In the genomic region with DNA sequence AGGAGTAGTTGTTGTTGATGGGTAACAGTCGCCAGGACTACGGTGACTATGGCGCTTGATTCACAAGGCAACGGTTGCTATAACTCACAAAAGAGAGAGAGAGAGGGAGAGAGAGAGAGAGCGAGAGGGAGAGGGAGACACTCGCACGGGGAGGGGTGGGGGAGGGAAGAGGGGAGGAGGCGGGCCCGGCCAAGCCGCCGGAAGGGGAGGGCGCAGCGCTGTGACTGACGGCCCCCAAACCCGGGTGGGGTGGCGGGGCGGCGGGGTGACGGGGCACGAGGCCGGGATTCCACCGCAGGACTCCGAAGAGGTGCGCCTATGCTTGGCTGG, we compare ENCODE assay signal across 8 cellular contexts. TPM values are rescaled to one million over a fixed set of nuclear protein-coding genes. Genes with fewer than 3 reads are reported as not detected.
A peak's percentile ranks its signal among the peaks of the same experiment; 100 is the strongest.
DNase-seq lines count a peak whose midpoint lies in the region; ATAC-seq and TF ChIP-seq lines count a peak whose summit lies in the region.

A gene (minus strand): TSS at position 166 of the 330 bp plus-strand sequence. CDS start 130,413 bp downstream, outside the sequence.

- H3K27ac Mint-ChIP-seq in neural crest cell (ENCODE audit: unreplicated experiment) = peak within 1 kb of the TSS; percentile 100

- no TSS peak for BruUV-seq in HCT116 (replicated peaks; lab: Mats Ljungman, UMichigan)

- H2AFZ ChIP-seq in HCT116 (ENCODE audit: low read depth, low read length, poor library complexity, severe bottlenecking) = peak within 1 kb of the TSS; percentile 94
- H2AFZ ChIP-seq in MM.1S (ENCODE audit: low read length) = peak within 1 kb of the TSS; percentile 72

- H3K27me3 ChIP-seq in HCT116 (ENCODE audit: insufficient read depth, low read length) (no peaks in the 10 kb centered on the region), MM.1S (replicated peaks; ENCODE audit: insufficient read depth, low read length) (no peaks in the 10 kb centered on the region), stomach smooth muscle (ENCODE audit: control insufficient read depth in 1 of 2, insufficient read depth in 2 of 2, low read length in 2 of 2) (no peaks in the 10 kb centered on the region)

- TF ChIP-seq POLR2A in HCT116 (IDR thresholded peaks at IDR 0.05; ENCODE audit: borderline replicate concordance, extremely low read depth, insufficient read depth, insufficient read length) = no peak

- H3K9me2 ChIP-seq in HCT116 (ENCODE audit: insufficient read depth) = no peaks in the 10 kb centered on the region
- no peaks in the 10 kb centered on the region for H3K9me2 ChIP-seq in MM.1S (replicated peaks; ENCODE audit: insufficient read depth, low read length)

- no peak for TF ChIP-seq RAD21 in HCT116 (IDR thresholded peaks at IDR 0.05; ENCODE audit: low read depth)

- DNase-seq in EL (peak; percentile 95), HCT116 (ENCODE audit: low read depth, low spot score) (peak; percentile 84), MM.1S (peak; percentile 87), SHP77 treated with DMSO at 0.1 percent for 48 hours (lab: John Stamatoyannopoulos, UW) (peak; percentile 31), activated gamma-delta T cell treated with Interleukin-2 at 50 U/mL for 16 hours (peak; percentile 91), foreskin fibroblast (peak; percentile 95 to 97), neural crest cell (ENCODE audit: low read depth, low spot score) (peak; percentile 68)

- H3K9me3 Mint-ChIP-seq in neural crest cell = no peaks in the 10 kb centered on the region

- H3K4me3 Mint-ChIP-seq in neural crest cell = peak within 1 kb of the TSS; percentile 96

- POLR2A ChIA-PET in HCT116 (lab: Charles Lee) = interaction anchor here (1.2 to 1.7 kb wide), 3 partner anchors 10 to 30 kb away, joined by 3 to 8 read pairs (median 6); no protein-coding TSS in a partner anchor

- peaks cover 38% of the 10 kb centered on the region for H3F3A ChIP-seq in MM.1S (ENCODE audit: insufficient read depth, low read length)

- no peaks in the 10 kb centered on the region; a peak in 1 of 4 replicates for H3K36me3 ChIP-seq in HCT116 (ENCODE audit: control insufficient read depth in 1 of 2, insufficient read depth in 2 of 2, low read length in 2 of 2)
- H3K36me3 ChIP-seq in MM.1S (replicated peaks; ENCODE audit: insufficient read depth, low read length) = no peaks in the 10 kb centered on the region
- no peaks in the 10 kb centered on the region for H3K36me3 ChIP-seq in stomach smooth muscle (ENCODE audit: control insufficient read depth in 2 of 2, insufficient read depth in 2 of 2, low read length in 2 of 2)

- H3K4me1 Mint-ChIP-seq in neural crest cell = peaks cover 56% of the 10 kb centered on the region

- peaks cover 55% of the 10 kb centered on the region for H3K79me2 ChIP-seq in HCT116 (ENCODE audit: insufficient read depth, low read length)
- H3K79me2 ChIP-seq in MM.1S (ENCODE audit: low read length) = peaks cover 37% of the 10 kb centered on the region

- TF ChIP-seq CTCF in HCT116 (IDR thresholded peaks at IDR 0.05 in 2 of 3, conservative IDR thresholded peaks at IDR 0.05 in 1 of 3; ENCODE audit: borderline replicate concordance in 1 of 3, insufficient read depth in 1 of 3, low read depth in 2 of 3, low read length in 2 of 3) (no peak), MM.1S (IDR thresholded peaks at IDR 0.05; ENCODE audit: low read length) (no peak), foreskin fibroblast (IDR thresholded peaks at IDR 0.05; ENCODE audit: low read depth, low read length) (no peak), neural crest cell (conservative IDR thresholded peaks at IDR 0.05) (no peak)

- intact Hi-C loops in HCT116 (cut with micrococcal nuclease) = loop anchor here (10.0 kb wide), 2 partner anchors 281 to 671 kb away; no protein-coding TSS in a partner anchor

- H3K9me3 ChIP-seq in HCT116 (ENCODE audit: control insufficient read depth in 1 of 2, insufficient read depth in 1 of 2, low read depth in 1 of 2, low read length in 2 of 2) = no peaks in the 10 kb centered on the region
- H3K9me3 ChIP-seq in MM.1S (replicated peaks; ENCODE audit: insufficient read depth, low read length) = no peaks in the 10 kb centered on the region
- no peaks in the 10 kb centered on the region for H3K9me3 ChIP-seq in stomach smooth muscle (ENCODE audit: control insufficient read depth in 2 of 2, low read length in 2 of 2)

- H3K36me3 Mint-ChIP-seq in neural crest cell (ENCODE audit: low read depth) = peaks cover 6% of the 10 kb centered on the region

- peak within 1 kb of the TSS; percentile 98 for H3K27ac ChIP-seq in HCT116 (ENCODE audit: low read depth, low read length)
- peak within 1 kb of the TSS; percentile 99 for H3K27ac ChIP-seq in MM.1S (ENCODE audit: low read length)
- peak within 1 kb of the TSS; percentile 100 for H3K27ac ChIP-seq in stomach smooth muscle (ENCODE audit: low read length)

- RAD21 ChIA-PET in HCT116 (lab: Charles Lee; ENCODE audit: low non-redundant PET in 1 of 2, low total read pairs in 2 of 2, uncharacterized antibody in 2 of 2, unreplicated experiment in 2 of 2) = no interaction called here

- CTCF ChIA-PET in HCT116 (lab: Charles Lee) = interaction anchor here (1.2 kb wide), 1 partner anchor 15 kb away, joined by 3 read pairs; no protein-coding TSS in a partner anchor

- no peaks in the 10 kb centered on the region for H3K27me3 Mint-ChIP-seq in neural crest cell (ENCODE audit: low read depth)

- H3K4me3 ChIP-seq in HCT116 (replicated peaks in 1 of 2; ENCODE audit: low read depth in 1 of 2, low read length in 2 of 2) (peak within 1 kb of the TSS; percentile 89 to 90), MM.1S (ENCODE audit: low read length) (peak within 1 kb of the TSS; percentile 97), foreskin fibroblast (ENCODE audit: low read depth in 1 of 2, low read length in 2 of 2) (peak within 1 kb of the TSS; percentile 85 to 91), stomach smooth muscle (ENCODE audit: low read length in 2 of 2) (peak within 1 kb of the TSS; percentile 66 to 96)

- H3K4me2 ChIP-seq in HCT116 (ENCODE audit: low read length) = peak within 1 kb of the TSS; percentile 97
- peak within 1 kb of the TSS; percentile 90 for H3K4me2 ChIP-seq in MM.1S (ENCODE audit: low read depth, low read length)

- H3K9ac ChIP-seq in HCT116 (ENCODE audit: low read length) = peak within 1 kb of the TSS; percentile 99
- peak within 1 kb of the TSS; percentile 100 for H3K9ac ChIP-seq in MM.1S (ENCODE audit: low read length)
- peak within 1 kb of the TSS; percentile 96 to 100 for H3K9ac ChIP-seq in stomach smooth muscle (ENCODE audit: low read length in 2 of 2)

- ATAC-seq in HCT116 = peak; percentile 78

- H4K20me1 ChIP-seq in HCT116 (ENCODE audit: insufficient read depth) (no peaks in the 10 kb centered on the region), MM.1S (ENCODE audit: insufficient read depth, low read length) (0 out of 2 replicates have a peak, but pooled peaks cover 5% of the 10 kb centered on the region)

- peaks cover 3 to 22% of the 10 kb centered on the region in 2 experiments; a peak in 2 of 4 replicates for H3K4me1 ChIP-seq in HCT116 (ENCODE audit: control insufficient read depth in 1 of 2, insufficient read depth in 2 of 2, low read length in 2 of 2)
- peaks cover 23% of the 10 kb centered on the region for H3K4me1 ChIP-seq in MM.1S (ENCODE audit: low read length)
- peaks cover 7% of the 10 kb centered on the region for H3K4me1 ChIP-seq in stomach smooth muscle (ENCODE audit: control insufficient read depth, insufficient read depth, low read length)

TF ChIP-seq in HCT116, 20 proteins besides CTCF, POLR2A, EP300 and RAD21:
- TF ChIP-seq, protein P1, sequence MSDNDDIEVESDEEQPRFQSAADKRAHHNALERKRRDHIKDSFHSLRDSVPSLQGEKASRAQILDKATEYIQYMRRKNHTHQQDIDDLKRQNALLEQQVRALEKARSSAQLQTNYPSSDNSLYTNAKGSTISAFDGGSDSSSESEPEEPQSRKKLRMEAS (IDR thresholded peaks at IDR 0.05) = peak; percentile 34
- TF ChIP-seq EZH2 (IDR thresholded peaks at IDR 0.05) (no peak), YY1 (IDR thresholded peaks at IDR 0.05; ENCODE audit: extremely low read depth, insufficient replicate concordance, low read depth, low read length) (peak; percentile 84), TCF7L2 (IDR thresholded peaks at IDR 0.05; ENCODE audit: borderline replicate concordance, extremely low read depth, insufficient read depth, insufficient read length) (no peak), SP1 (IDR thresholded peaks at IDR 0.05; ENCODE audit: low read depth) (peak; percentile 57; the same call in 1 of the 2 replicates), SIN3A (IDR thresholded peaks at IDR 0.05; ENCODE audit: low read depth) (peak; percentile 50)
TF ChIP-seq in HCT116: peak in this region for 4.

RNA-seq across cellular contexts. Expression of the gene that starts here (rescaled TPM):
- total RNA-seq in HCT116 (2021; ENCODE audit: unreplicated experiment) = 11.8 TPM
- 3.0 and 4.8 TPM in 2 replicates for polyA plus RNA-seq in HCT116 (2012)
- total RNA-seq in neural crest cell = 43.6 and 46.9 TPM in 2 replicates

Comparison
In these comparisons a context has a peak if more than half of its experiments do, and no peak if none do; other contexts are left out.
1. Peak in every context shown above with its lines: DNase-seq, ATAC-seq, H3K4me3 ChIP-seq and H3K27ac ChIP-seq.
2. DNase-seq: peak in every context shown above with its lines; median percentile 96 in foreskin fibroblast; 95 in EL; 91 in activated gamma-delta T cell treated with Interleukin-2 at 50 U/mL for 16 hours; 87 in MM.1S; 84 in HCT116; 68 in neural crest cell; 31 in SHP77 treated with DMSO at 0.1 percent for 48 hours.